In genomic region chr7:34928052-34928451, GRCh38 we compare ENCODE assay signal across 8 cellular contexts.
A peak's percentile ranks its signal among the peaks of the same experiment; 100 is the strongest.
DNase-seq lines count a peak whose midpoint lies in the region; ATAC-seq and TF ChIP-seq lines count a peak whose summit lies in the region.

No MANE protein-coding gene starts in this region.

- DNase-seq in natural killer cell (no peak), OCI-M1 (lab: John Stamatoyannopoulos, UW) (peak; percentile 1), immature natural killer cell (peak in 2 of 3 donors; percentile 0 to 11), amniotic stem cell (lab: John Stamatoyannopoulos, UW) (no peak)
- no peak for DNase-seq in natural killer cell treated with Interleukin-12 subunit alpha and Interleukin-12 subunit beta and Interleukin-15 and Interleukin-18, amount 100 ng/mL, for 72 hours (ENCODE audit: low spot score)
- peak; percentile 33 for DNase-seq in activated naive CD8-positive, alpha-beta T cell treated with anti-CD3 and anti-CD28 coated beads for 36 hours
- DNase-seq in stimulated activated CD8-positive, alpha-beta memory T cell treated with anti-CD3 and anti-CD28 coated beads, Interleukin-15, amount 100 ng/mL, for 48 hours (ENCODE audit: low read depth in 2 of 2): peak; percentile 14 to 22

- H3K9me3 Mint-ChIP-seq in natural killer cell (no peaks in the 10 kb centered on the region), immature natural killer cell (no peaks in the 10 kb centered on the region)
- no peaks in the 10 kb centered on the region for H3K9me3 Mint-ChIP-seq in natural killer cell treated with Interleukin-12 subunit alpha and Interleukin-12 subunit beta and Interleukin-15 and Interleukin-18, amount 100 ng/mL, for 72 hours
- no peaks in the 10 kb centered on the region for H3K9me3 Mint-ChIP-seq in activated naive CD8-positive, alpha-beta T cell treated with anti-CD3 and anti-CD28 coated beads for 36 hours

- H3K4me1 Mint-ChIP-seq in natural killer cell (peaks cover 0 to 5% of the 10 kb centered on the region in 2 donors), immature natural killer cell (no peaks in the 10 kb centered on the region)
- no peaks in the 10 kb centered on the region for H3K4me1 Mint-ChIP-seq in natural killer cell treated with Interleukin-12 subunit alpha and Interleukin-12 subunit beta and Interleukin-15 and Interleukin-18, amount 100 ng/mL, for 72 hours (ENCODE audit: low read depth in 2 of 2)
- no peaks in the 10 kb centered on the region for H3K4me1 Mint-ChIP-seq in activated naive CD8-positive, alpha-beta T cell treated with anti-CD3 and anti-CD28 coated beads for 36 hours

- H3K4me3 Mint-ChIP-seq in natural killer cell (no peak overlapping the region), immature natural killer cell (no peak overlapping the region)
- no peak overlapping the region for H3K4me3 Mint-ChIP-seq in natural killer cell treated with Interleukin-12 subunit alpha and Interleukin-12 subunit beta and Interleukin-15 and Interleukin-18, amount 100 ng/mL, for 72 hours
- no peak overlapping the region for H3K4me3 Mint-ChIP-seq in activated naive CD8-positive, alpha-beta T cell treated with anti-CD3 and anti-CD28 coated beads for 36 hours

- intact Hi-C loops in natural killer cell (cut with micrococcal nuclease): no loop called here

- H3K27me3 Mint-ChIP-seq in natural killer cell (ENCODE audit: low read depth in 2 of 2) (no peaks in the 10 kb centered on the region), immature natural killer cell (ENCODE audit: low read depth in 3 of 3) (no peaks in the 10 kb centered on the region)
- no peaks in the 10 kb centered on the region for H3K27me3 Mint-ChIP-seq in natural killer cell treated with Interleukin-12 subunit alpha and Interleukin-12 subunit beta and Interleukin-15 and Interleukin-18, amount 100 ng/mL, for 72 hours
- no peaks in the 10 kb centered on the region for H3K27me3 Mint-ChIP-seq in activated naive CD8-positive, alpha-beta T cell treated with anti-CD3 and anti-CD28 coated beads for 36 hours

- H3K27ac Mint-ChIP-seq in natural killer cell (no peak overlapping the region), immature natural killer cell (no peak overlapping the region)
- no peak overlapping the region for H3K27ac Mint-ChIP-seq in natural killer cell treated with Interleukin-12 subunit alpha and Interleukin-12 subunit beta and Interleukin-15 and Interleukin-18, amount 100 ng/mL, for 72 hours
- no peak overlapping the region for H3K27ac Mint-ChIP-seq in activated naive CD8-positive, alpha-beta T cell treated with anti-CD3 and anti-CD28 coated beads for 36 hours

- TF ChIP-seq CTCF in natural killer cell (IDR thresholded peaks at IDR 0.05): peak; percentile 35

- H3K36me3 Mint-ChIP-seq in natural killer cell (no peaks in the 10 kb centered on the region), immature natural killer cell (peaks cover 10 to 29% (median 23%) of the 10 kb centered on the region in 3 donors)
- no peaks in the 10 kb centered on the region for H3K36me3 Mint-ChIP-seq in natural killer cell treated with Interleukin-12 subunit alpha and Interleukin-12 subunit beta and Interleukin-15 and Interleukin-18, amount 100 ng/mL, for 72 hours
- H3K36me3 Mint-ChIP-seq in activated naive CD8-positive, alpha-beta T cell treated with anti-CD3 and anti-CD28 coated beads for 36 hours: no peaks in the 10 kb centered on the region

- ATAC-seq in natural killer cell (peak in 1 of 3 donors; percentile 30), HG02884 (IDR thresholded peaks at IDR 0.05; ENCODE audit: unreplicated experiment) (peak; percentile 73)
- no peak for ATAC-seq in natural killer cell treated with Interleukin-12 subunit alpha and Interleukin-12 subunit beta and Interleukin-15 and Interleukin-18, amount 100 ng/mL, for 72 hours

Comparison
In these comparisons a context has a peak if more than half of its experiments do, and no peak if none do; other contexts are left out.
1. DNase-seq: peak in OCI-M1 (single experiment), activated naive CD8-positive, alpha-beta T cell treated with anti-CD3 and anti-CD28 coated beads for 36 hours (single experiment), immature natural killer cell (2 of 3) and stimulated activated CD8-positive, alpha-beta memory T cell treated with anti-CD3 and anti-CD28 coated beads, Interleukin-15, amount 100 ng/mL, for 48 hours (2 of 2); none in natural killer cell (single experiment), natural killer cell treated with Interleukin-12 subunit alpha and Interleukin-12 subunit beta and Interleukin-15 and Interleukin-18, amount 100 ng/mL, for 72 hours (single experiment) and amniotic stem cell (single experiment).